7 cellular contexts compared by ENCODE assay signal in the genomic region with DNA sequence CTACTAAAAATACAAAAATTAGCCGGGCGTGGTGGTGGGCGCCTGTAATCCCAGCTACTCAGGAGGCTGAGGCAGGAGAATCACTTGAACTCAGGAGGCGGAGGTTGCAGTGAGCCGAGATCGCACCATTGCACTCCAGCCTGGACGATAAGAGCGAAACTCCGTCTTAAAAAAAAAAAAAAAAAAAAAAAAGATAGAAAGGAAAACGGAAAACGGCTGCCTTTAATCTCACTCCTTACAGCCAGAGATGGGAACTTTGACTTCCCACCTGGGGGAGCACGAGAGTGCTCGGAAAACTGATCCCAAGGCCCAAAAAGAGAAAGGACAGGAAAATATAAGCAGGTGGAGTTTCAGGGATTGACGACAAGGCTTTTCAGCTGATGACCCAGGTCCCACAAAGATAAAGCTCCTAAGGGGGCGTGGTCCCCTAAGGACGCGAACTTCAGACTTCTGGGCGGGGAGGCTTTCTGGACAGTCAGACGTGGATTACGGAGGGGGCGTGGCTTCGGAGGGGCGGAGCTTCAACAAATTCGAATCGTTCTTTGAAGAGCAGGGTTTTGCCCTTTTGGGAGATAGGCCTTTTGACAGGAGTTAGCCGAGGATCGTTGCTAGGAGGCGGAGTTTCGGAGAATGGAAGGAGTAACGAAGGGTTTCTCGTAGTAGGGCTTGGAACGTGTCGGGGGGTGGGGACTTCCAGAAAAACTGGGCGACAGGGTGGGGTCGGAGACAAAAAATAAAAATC. TPM values are rescaled to one million over a fixed set of nuclear protein-coding genes. Genes with fewer than 3 reads are reported as not detected.
DNase-seq lines count a peak whose midpoint lies in the region; ATAC-seq and TF ChIP-seq lines count a peak whose summit lies in the region.

No MANE protein-coding gene starts in this region.

- peaks cover 9% of the 10 kb centered on the region for H3F3A ChIP-seq in PC-3 (ENCODE audit: low read length, unreplicated experiment)

- H3K27ac ChIP-seq in PC-3 (ENCODE audit: low read length) (peak overlapping the region; percentile 96), mucosa of rectum (ENCODE audit: low read depth in 2 of 2, low read length in 2 of 2) (peak overlapping the region; percentile 99)

- H3K9me3 ChIP-seq in PC-3 (ENCODE audit: low read length) (no peaks in the 10 kb centered on the region), mucosa of rectum (ENCODE audit: control insufficient read depth in 2 of 2, low read length in 2 of 2) (no peaks in the 10 kb centered on the region)

- peak; percentile 77 for DNase-seq in KG1 (lab: John Stamatoyannopoulos, UW)
- DNase-seq in PC-3, result peak; percentile 99
- DNase-seq in activated T-cell treated with anti-CD3 and anti-CD28 coated beads, Interleukin-2, amount 50 U/mL, for 1 hour, result peak; percentile 89
- peak; percentile 86 for DNase-seq in stimulated activated CD8-positive, alpha-beta memory T cell treated with anti-CD3 and anti-CD28 coated beads, Interleukin-4, amount 100 ng/mL, for 24 hours (ENCODE audit: low read depth)

- ATAC-seq in GM18498 (IDR thresholded peaks at IDR 0.05; ENCODE audit: unreplicated experiment) (peak; percentile 25), PC-3 (peak; percentile 26), esophagus mucosa (peak; percentile 53)

- peak overlapping the region; percentile 89 for H3K9ac ChIP-seq in PC-3 (ENCODE audit: low read length)
- H3K9ac ChIP-seq in mucosa of rectum (ENCODE audit: low read depth in 1 of 2, low read length in 2 of 2), result peak overlapping the region; percentile 79 to 99

- CTCF ChIA-PET in PC-3 (lab: Charles Lee), result interaction anchor here (0.6 to 1.4 kb wide), 8 partner anchors 18 to 645 kb away, joined by 3 to 9 read pairs (median 5); partner anchors contain the start of genes PBXIP1 and ZBTB7B

- H3K4me2 ChIP-seq in PC-3 (ENCODE audit: low read length), result peak overlapping the region; percentile 88

- H3K4me3 ChIP-seq in PC-3 (ENCODE audit: low read length), result peak overlapping the region; percentile 80
- H3K4me3 ChIP-seq in mucosa of rectum (ENCODE audit: low read length in 2 of 2), result peak overlapping the region; percentile 96 to 97

- POLR2A ChIA-PET in PC-3 (lab: Charles Lee; ENCODE audit: unreplicated experiment), result interaction anchor here (0.6 to 1.0 kb wide), 14 partner anchors 11 to 1755 kb away, joined by 3 to 26 read pairs (median 4); partner anchors contain the start of genes ADAM15, EFNA4, ISG20L2 and METTL25B

- H3K4me1 ChIP-seq in PC-3 (ENCODE audit: insufficient read depth, low read length), result peaks cover 55% of the 10 kb centered on the region
- H3K4me1 ChIP-seq in mucosa of rectum (ENCODE audit: control insufficient read depth in 2 of 2, insufficient read depth in 2 of 2, low read length in 2 of 2), result peaks cover 31 to 40% of the 10 kb centered on the region in 2 donors

- H3K36me3 ChIP-seq in PC-3 (ENCODE audit: low read depth, low read length) (peaks cover 13% of the 10 kb centered on the region), mucosa of rectum (ENCODE audit: control insufficient read depth in 2 of 2, insufficient read depth in 2 of 2, low read length in 2 of 2) (peaks cover 2 to 17% of the 10 kb centered on the region in 2 donors)

- intact Hi-C loops in PC-3 (cut with micrococcal nuclease), result loop anchor here (1.0 to 5.0 kb wide), 6 partner anchors 12 to 164 kb away; partner anchors contain the start of genes EFNA4, PYGO2 and SLC50A1

- TF ChIP-seq CTCF in PC-3 (conservative IDR thresholded peaks at IDR 0.05; ENCODE audit: low read depth, low read length), result peak; percentile 43; the same call in 1 of the 2 replicates

- H3K9me2 ChIP-seq in PC-3 (replicated peaks; ENCODE audit: low read length), result no peaks in the 10 kb centered on the region

- peaks cover 72% of the 10 kb centered on the region for H3K79me2 ChIP-seq in PC-3 (ENCODE audit: low read length)

- BruUV-seq in PC-3 (replicated peaks; lab: Mats Ljungman, UMichigan), result no TSS peak

- H2AFZ ChIP-seq in PC-3 (ENCODE audit: low read length), result peak overlapping the region; percentile 61

- no peaks in the 10 kb centered on the region for H3K27me3 ChIP-seq in PC-3 (ENCODE audit: low read length)
- no peaks in the 10 kb centered on the region for H3K27me3 ChIP-seq in mucosa of rectum (ENCODE audit: control insufficient read depth in 2 of 2, insufficient read depth in 2 of 2, low read length in 2 of 2)

- peaks cover 13% of the 10 kb centered on the region; the same call in 1 of the 2 replicates for H4K20me1 ChIP-seq in PC-3 (ENCODE audit: low read length)

RNA-seq across cellular contexts. Expression of gene CKS1B, which starts 1.0 kb away (rescaled TPM):
- 330 and 390 TPM in 2 replicates for total RNA-seq in PC-3 (2014; rRNA removed)
- total RNA-seq in esophagus mucosa, result 74.5 TPM

RNA-seq across cellular contexts. Expression of gene SHC1, which starts 3.0 kb away (rescaled TPM):
- 106 and 107 TPM in 2 replicates for total RNA-seq in PC-3 (2014; rRNA removed)
- 68.0 TPM for total RNA-seq in esophagus mucosa

RNA-seq across cellular contexts. Expression of gene FLAD1, which starts 9.6 kb away (rescaled TPM):
- total RNA-seq in PC-3 (2014; rRNA removed), result 58.5 and 84.0 TPM in 2 replicates
- 29.6 TPM for total RNA-seq in esophagus mucosa

RNA-seq across cellular contexts. Expression of gene PYGO2, which starts 11.9 kb away (rescaled TPM):
- total RNA-seq in PC-3 (2014; rRNA removed), result 41.7 and 43.3 TPM in 2 replicates
- 17.3 TPM for total RNA-seq in esophagus mucosa

RNA-seq across cellular contexts. Expression of gene PBXIP1, which starts 17.6 kb away (rescaled TPM):
- total RNA-seq in PC-3 (2014; rRNA removed) (35.4 and 43.1 TPM in 2 replicates), esophagus mucosa (9.2 TPM)

Comparison
In these comparisons a context has a peak if more than half of its experiments do, and no peak if none do; other contexts are left out.
1. Peak in every context shown above with its lines: DNase-seq, ATAC-seq, H3K4me3 ChIP-seq and H3K27ac ChIP-seq.